Comparison of ENCODE assay signal across 19 cellular contexts in genomic region chr3:85930718-85931117, GRCh38.
DNase-seq lines count a peak whose midpoint lies in the region; ATAC-seq, FAIRE-seq and TF ChIP-seq lines count a peak whose summit lies in the region.
"Had no signal": no experiment of that assay in that cellular context is flagged by ENCODE, and none has a peak within 500 bp of the region (broad histone marks: within the 10 kb centered on the region; RNA-seq: fewer than 3 reads in every experiment).

No MANE protein-coding gene starts in this region.

- intact Hi-C loops in pancreas (cut with DNase I), result no loop called here

- H3K4me2 ChIP-seq in trophoblast cell (ENCODE audit: low read length), result no peak overlapping the region
- H3K4me2 ChIP-seq: BLaER1 had no signal

- H3K36me3 ChIP-seq in pancreas (no peaks in the 10 kb centered on the region), trophoblast cell (ENCODE audit: control insufficient read depth in 1 of 2, insufficient read depth in 2 of 2, low read length in 2 of 2) (no peaks in the 10 kb centered on the region)
- H3K36me3 ChIP-seq: BLaER1 had no signal

- H4K12ac ChIP-seq in trophoblast cell (ENCODE audit: low read depth, low read length), result no peak overlapping the region

- H3K18ac ChIP-seq in trophoblast cell (ENCODE audit: low read length), result no peak overlapping the region

- no peak overlapping the region for H2BK12ac ChIP-seq in trophoblast cell (ENCODE audit: low read length)

- H3K79me2 ChIP-seq in trophoblast cell (ENCODE audit: control insufficient read depth, insufficient read depth, low read length, poor library complexity), result no peaks in the 10 kb centered on the region

- no peak overlapping the region for H3K4ac ChIP-seq in trophoblast cell (ENCODE audit: low read depth, low read length)

- DNase-seq in RCC 7860 (ENCODE audit: low spot score), result no peak
- DNase-seq in pancreas, result no peak
- DNase-seq in stimulated activated naive CD8-positive, alpha-beta T cell treated with anti-CD3 and anti-CD28 coated beads, Interleukin-15, Interleukin-2, amounts not matched to agents 100 U/mL and 50 U/mL, for 24 hours, result no peak
- no peak for DNase-seq in trophoblast cell
- DNase-seq in NCI-H2081 treated with DMSO at 0.1 percent for 48 hours (lab: John Stamatoyannopoulos, UW), result no peak
- DNase-seq: CD4-positive, alpha-beta T cell; CD8-positive, alpha-beta memory T cell; DMS 273 treated with DMSO at 0.1 percent for 48 hours; DMS53; DMS79 treated with DMSO at 0.1 percent for 48 hours; GM23248; H7; HCEC 1CT had no signal

- FAIRE-seq in RCC 7860 (lab: Jason Lieb, UNC) (peak; percentile 53), colon (lab: Jason Lieb, UNC) (peak; percentile 94), pancreas (lab: Jason Lieb, UNC) (peak; percentile 84)
- FAIRE-seq: D721Med, GM12892, GM19239, H1 had no signal

- no peak overlapping the region for H2AK5ac ChIP-seq in trophoblast cell (ENCODE audit: low read length)

- no peak for TF ChIP-seq CTCF in pancreas (IDR thresholded peaks at IDR 0.05)

- H3K79me1 ChIP-seq in trophoblast cell (ENCODE audit: low read length), result no peaks in the 10 kb centered on the region

- no peak overlapping the region for H3K14ac ChIP-seq in trophoblast cell (ENCODE audit: low read length)

- no peak overlapping the region for H3K23ac ChIP-seq in trophoblast cell (ENCODE audit: low read length)

- no peak overlapping the region for H2AFZ ChIP-seq in trophoblast cell (ENCODE audit: insufficient read depth, low read length, poor library complexity)
- H2AFZ ChIP-seq: GM23248 had no signal

- no peak overlapping the region for H3K9ac ChIP-seq in trophoblast cell (ENCODE audit: low read length)
- H3K9ac ChIP-seq: BLaER1, GM23248 had no signal

- H3K9me3 ChIP-seq in pancreas (no peaks in the 10 kb centered on the region), trophoblast cell (ENCODE audit: insufficient read depth, low read depth, low read length) (no peaks in the 10 kb centered on the region)
- H3K9me3 ChIP-seq: BLaER1 had no signal

- no peak overlapping the region for H2BK120ac ChIP-seq in trophoblast cell (ENCODE audit: insufficient read depth, low read length, poor library complexity)

- H2BK5ac ChIP-seq in trophoblast cell (ENCODE audit: low read depth, low read length, poor library complexity), result no peak overlapping the region

- H3K4me3 ChIP-seq in pancreas, result no peak overlapping the region
- no peak overlapping the region for H3K4me3 ChIP-seq in trophoblast cell (ENCODE audit: low read depth, low read length)
- H3K4me3 ChIP-seq: BLaER1, GM23248 had no signal

- 79 to 83% methylated on average over 1 of the region's 1 CpG for WGBS in pancreas, 2 donors
- no CpG with 5 or more reads among the region's 1 CpG for WGBS in trophoblast cell (ENCODE audit: extremely low coverage, insufficient coverage, insufficient read length)

- no peak overlapping the region for H3K27ac ChIP-seq in pancreas
- no peak overlapping the region for H3K27ac ChIP-seq in trophoblast cell (ENCODE audit: low read depth, low read length)
- H3K27ac ChIP-seq: BLaER1, GM23248 had no signal

- no peaks in the 10 kb centered on the region for H3K4me1 ChIP-seq in pancreas
- H3K4me1 ChIP-seq in trophoblast cell (ENCODE audit: control insufficient read depth in 1 of 2, insufficient read depth in 2 of 2, low read length in 2 of 2), result no peaks in the 10 kb centered on the region
- H3K4me1 ChIP-seq: BLaER1 had no signal

- ATAC-seq in pancreas, result no peak
- ATAC-seq in stimulated activated naive CD8-positive, alpha-beta T cell treated with anti-CD3 and anti-CD28 coated beads, Interleukin-15, Interleukin-2, amounts not matched to agents 100 U/mL and 50 U/mL, for 24 hours, result no peak

- no peaks in the 10 kb centered on the region for H3K27me3 ChIP-seq in pancreas
- no peaks in the 10 kb centered on the region for H3K27me3 ChIP-seq in trophoblast cell (ENCODE audit: insufficient read depth, low read length)
- H3K27me3 ChIP-seq: BLaER1 had no signal

- no peak overlapping the region for H4K91ac ChIP-seq in trophoblast cell (ENCODE audit: low read depth, low read length)

- no peak overlapping the region for H4K8ac ChIP-seq in trophoblast cell (ENCODE audit: low read depth, low read length)
